ENCODE assay signal across 8 cellular contexts in the genomic region with DNA sequence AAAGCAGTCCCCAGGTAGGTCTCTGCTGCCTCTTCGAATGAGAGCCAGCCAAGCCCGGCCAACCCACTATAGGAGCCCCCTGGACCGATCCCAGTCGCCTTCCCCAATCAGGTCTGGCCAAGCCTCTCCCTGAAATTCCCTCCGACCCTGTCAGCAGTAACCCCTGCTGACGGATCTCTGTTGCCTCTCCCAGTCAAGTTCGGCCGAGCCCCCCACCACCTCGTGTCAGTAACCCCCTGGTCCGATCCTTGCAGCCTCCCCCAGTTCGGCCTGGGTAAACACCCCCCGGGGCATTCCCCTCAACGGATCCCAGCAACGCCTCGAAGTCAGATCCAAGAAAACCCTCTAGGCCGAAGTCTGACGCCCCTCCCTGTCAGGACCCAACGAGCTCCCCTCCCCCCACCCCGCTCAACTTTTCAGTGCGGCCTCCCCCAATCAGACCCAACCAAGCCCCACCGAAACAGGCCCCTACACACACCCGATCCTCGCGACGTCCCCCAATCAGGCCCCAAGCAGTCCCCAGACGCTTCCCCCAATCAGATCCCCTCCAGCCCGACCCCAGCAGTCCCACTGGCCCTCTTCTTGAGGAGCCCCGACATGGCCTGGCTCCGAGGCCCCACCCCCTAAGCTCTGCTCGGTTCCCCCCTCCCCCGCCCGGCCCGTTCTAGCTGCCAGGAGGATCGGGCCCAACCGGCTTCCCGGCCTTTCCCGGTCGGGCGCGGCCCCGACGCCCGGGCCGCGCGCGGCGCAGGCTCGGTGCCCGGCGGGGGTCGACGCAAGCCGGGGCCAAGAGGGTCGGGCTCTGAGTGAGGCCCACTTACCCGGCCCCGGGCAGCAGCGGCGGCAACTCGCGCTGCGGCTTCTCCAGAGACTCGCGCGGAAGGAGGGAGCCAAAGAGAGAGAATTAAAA. TPM values are rescaled to one million over a fixed set of nuclear protein-coding genes. Genes with fewer than 3 reads are reported as not detected.
A peak's percentile ranks its signal among the peaks of the same experiment; 100 is the strongest.
DNase-seq lines count a peak whose midpoint lies in the region; ATAC-seq and TF ChIP-seq lines count a peak whose summit lies in the region.

No MANE protein-coding gene starts in this region.

- peaks cover 67% of the 10 kb centered on the region for H3K79me2 ChIP-seq in HCT116 (ENCODE audit: insufficient read depth, low read length)

- no peak for TF ChIP-seq RAD21 in HCT116 (IDR thresholded peaks at IDR 0.05; ENCODE audit: low read depth)

- peaks cover 5 to 21% of the 10 kb centered on the region in 2 experiments; a peak in 2 of 4 replicates for H3K36me3 ChIP-seq in HCT116 (ENCODE audit: control insufficient read depth in 1 of 2, insufficient read depth in 2 of 2, low read length in 2 of 2)
- H3K36me3 ChIP-seq in ectodermal cell (ENCODE audit: control insufficient read depth, insufficient read depth, low read length): peaks cover 8% of the 10 kb centered on the region
- H3K36me3 ChIP-seq in lower lobe of right lung: peaks cover 23% of the 10 kb centered on the region

- H3K27ac ChIP-seq in HCT116 (ENCODE audit: low read depth, low read length) (peak overlapping the region; percentile 88), ectodermal cell (ENCODE audit: insufficient read depth, low read depth, low read length, poor library complexity, severe bottlenecking) (peak overlapping the region; percentile 86), lower lobe of right lung (peak overlapping the region; percentile 87)

- peak overlapping the region; percentile 93 for H3K9ac ChIP-seq in HCT116 (ENCODE audit: low read length)

- TF ChIP-seq POLR2A in HCT116 (IDR thresholded peaks at IDR 0.05; ENCODE audit: borderline replicate concordance, extremely low read depth, insufficient read depth, insufficient read length): no peak

- peak overlapping the region; percentile 78 for H3K4me2 ChIP-seq in HCT116 (ENCODE audit: low read length)

- H3K9me2 ChIP-seq in HCT116 (ENCODE audit: insufficient read depth): no peaks in the 10 kb centered on the region

- ATAC-seq in HCT116 (peak; percentile 59), lower lobe of right lung (peak; percentile 74 to 76)
- peak; percentile 69 for ATAC-seq in stimulated activated memory B cell treated with anti-CD40 and anti-IgM and Interleukin-4, amounts not matched to agents 10 μg/mL and 1 μg/mL and 100 μg/mL, for 72 hours

- peaks cover 47% of the 10 kb centered on the region for H3K36me3 Mint-ChIP-seq in activated CD4-positive, alpha-beta T cell treated with anti-CD3 and anti-CD28 coated beads, Interleukin-2, amount 10 ng/mL, durations not matched to agents 24 days and 14 days (ENCODE audit: low read depth)
- peaks cover 25% of the 10 kb centered on the region for H3K36me3 Mint-ChIP-seq in stimulated activated memory B cell treated with anti-CD40 and anti-IgM and Interleukin-4, amounts not matched to agents 10 μg/mL and 1 μg/mL and 100 μg/mL, for 72 hours

- H3K4me1 Mint-ChIP-seq in activated CD4-positive, alpha-beta T cell treated with anti-CD3 and anti-CD28 coated beads, Interleukin-2, amount 10 ng/mL, durations not matched to agents 24 days and 14 days: peaks cover 33% of the 10 kb centered on the region
- H3K4me1 Mint-ChIP-seq in stimulated activated memory B cell treated with anti-CD40 and anti-IgM and Interleukin-4, amounts not matched to agents 10 μg/mL and 1 μg/mL and 100 μg/mL, for 72 hours: peaks cover 61% of the 10 kb centered on the region

- RAD21 ChIA-PET in HCT116 (lab: Charles Lee; ENCODE audit: low non-redundant PET in 1 of 2, low total read pairs in 2 of 2, uncharacterized antibody in 2 of 2, unreplicated experiment in 2 of 2): interaction anchor here in 1 of 2 experiments (1.0 kb wide), 1 partner anchor 12 kb away, joined by 5 read pairs; no protein-coding TSS in a partner anchor

- peak overlapping the region; percentile 95 for H3K4me3 Mint-ChIP-seq in activated CD4-positive, alpha-beta T cell treated with anti-CD3 and anti-CD28 coated beads, Interleukin-2, amount 10 ng/mL, durations not matched to agents 24 days and 14 days
- peak overlapping the region; percentile 95 for H3K4me3 Mint-ChIP-seq in stimulated activated memory B cell treated with anti-CD40 and anti-IgM and Interleukin-4, amounts not matched to agents 10 μg/mL and 1 μg/mL and 100 μg/mL, for 72 hours

- no TSS peak for BruUV-seq in HCT116 (replicated peaks; lab: Mats Ljungman, UMichigan)

- H3K27ac Mint-ChIP-seq in activated CD4-positive, alpha-beta T cell treated with anti-CD3 and anti-CD28 coated beads, Interleukin-2, amount 10 ng/mL, durations not matched to agents 24 days and 14 days: peak overlapping the region; percentile 93
- H3K27ac Mint-ChIP-seq in stimulated activated memory B cell treated with anti-CD40 and anti-IgM and Interleukin-4, amounts not matched to agents 10 μg/mL and 1 μg/mL and 100 μg/mL, for 72 hours: peak overlapping the region; percentile 77

- WGBS in ectodermal cell, 2 experiments: 1% methylated on average over 63 to 65 of the region's 65 CpGs

- POLR2A ChIA-PET in GM10248 (lab: Yijun Ruan, JAX) (interaction anchor here (0.5 to 2.0 kb wide), 4 partner anchors 12 to 1155 kb away, joined by 3 to 17 read pairs (median 6); a partner anchor contains a TSS), HCT116 (lab: Charles Lee) (interaction anchor here (1.1 to 3.9 kb wide), 5 partner anchors 12 to 70 kb away, joined by 3 to 32 read pairs (median 15); a partner anchor contains a TSS)

- DNase-seq in GM10248 (ENCODE audit: extremely low spot score) (peak; percentile 77), HCT116 (ENCODE audit: low read depth, low spot score) (no peak), NAMALWA (ENCODE audit: low spot score) (peak; percentile 63), lower lobe of right lung (peak; percentile 76), SW480 (ENCODE audit: low spot score) (no peak)
- DNase-seq in activated CD4-positive, alpha-beta T cell treated with anti-CD3 and anti-CD28 coated beads, Interleukin-2, amount 10 ng/mL, durations not matched to agents 24 days and 14 days: peak; percentile 84

- H2AFZ ChIP-seq in HCT116 (ENCODE audit: low read depth, low read length, poor library complexity, severe bottlenecking): no peak overlapping the region

- intact Hi-C loops in HCT116 (cut with micrococcal nuclease) (no loop called here), lower lobe of right lung (cut with DNase I) (no loop called here)
- intact Hi-C loops in activated CD4-positive, alpha-beta T cell treated with anti-CD3 and anti-CD28 coated beads, Interleukin-2, amount 10 ng/mL, durations not matched to agents 24 days and 14 days (cut with micrococcal nuclease): loop anchor here (1.0 to 5.0 kb wide), 3 partner anchors 11 to 70 kb away; a partner anchor contains a TSS

- no peaks in the 10 kb centered on the region for H4K20me1 ChIP-seq in HCT116 (ENCODE audit: insufficient read depth)

- H3K4me3 ChIP-seq in HCT116 (replicated peaks in 1 of 2; ENCODE audit: low read depth in 1 of 2, low read length in 2 of 2) (peak overlapping the region; percentile 82 to 93), ectodermal cell (ENCODE audit: insufficient read depth, low read depth, low read length) (peak overlapping the region; percentile 65), lower lobe of right lung (peak overlapping the region; percentile 66)

- H3K9me3 ChIP-seq in HCT116 (ENCODE audit: control insufficient read depth in 1 of 2, insufficient read depth in 1 of 2, low read depth in 1 of 2, low read length in 2 of 2) (no peaks in the 10 kb centered on the region), ectodermal cell (ENCODE audit: control insufficient read depth, low read length) (no peaks in the 10 kb centered on the region), lower lobe of right lung (no peaks in the 10 kb centered on the region)

- H3K9me3 Mint-ChIP-seq in activated CD4-positive, alpha-beta T cell treated with anti-CD3 and anti-CD28 coated beads, Interleukin-2, amount 10 ng/mL, durations not matched to agents 24 days and 14 days: no peaks in the 10 kb centered on the region
- H3K9me3 Mint-ChIP-seq in stimulated activated memory B cell treated with anti-CD40 and anti-IgM and Interleukin-4, amounts not matched to agents 10 μg/mL and 1 μg/mL and 100 μg/mL, for 72 hours: no peaks in the 10 kb centered on the region

- H3K27me3 ChIP-seq in HCT116 (ENCODE audit: insufficient read depth, low read length) (no peaks in the 10 kb centered on the region), ectodermal cell (ENCODE audit: control insufficient read depth, insufficient read depth, low read length, poor library complexity, severe bottlenecking) (no peaks in the 10 kb centered on the region), lower lobe of right lung (ENCODE audit: low read depth) (no peaks in the 10 kb centered on the region)

- H3K27me3 Mint-ChIP-seq in activated CD4-positive, alpha-beta T cell treated with anti-CD3 and anti-CD28 coated beads, Interleukin-2, amount 10 ng/mL, durations not matched to agents 24 days and 14 days: no peaks in the 10 kb centered on the region
- H3K27me3 Mint-ChIP-seq in stimulated activated memory B cell treated with anti-CD40 and anti-IgM and Interleukin-4, amounts not matched to agents 10 μg/mL and 1 μg/mL and 100 μg/mL, for 72 hours: no peaks in the 10 kb centered on the region

- TF ChIP-seq CTCF in GM10248 (IDR thresholded peaks at IDR 0.05; ENCODE audit: control extremely low read depth, extremely low read depth, low read depth, missing control alignments): no peak
- TF ChIP-seq CTCF in HCT116 (IDR thresholded peaks at IDR 0.05 in 2 of 3, conservative IDR thresholded peaks at IDR 0.05 in 1 of 3; ENCODE audit: borderline replicate concordance in 1 of 3, insufficient read depth in 1 of 3, low read depth in 2 of 3, low read length in 2 of 3): no peak
- TF ChIP-seq CTCF in lower lobe of right lung (IDR thresholded peaks at IDR 0.05): no peak

- H3K4me1 ChIP-seq in HCT116 (ENCODE audit: control insufficient read depth in 1 of 2, insufficient read depth in 2 of 2, low read length in 2 of 2) (peaks cover 0 to 41% of the 10 kb centered on the region in 2 experiments; a peak in 3 of 4 replicates), ectodermal cell (ENCODE audit: control insufficient read depth, insufficient read depth, low read length) (no peaks in the 10 kb centered on the region), lower lobe of right lung (peaks cover 32% of the 10 kb centered on the region)

- CTCF ChIA-PET in GM10248 (lab: Yijun Ruan, JAX) (interaction anchor here (0.6 to 3.5 kb wide), 7 partner anchors 12 to 126 kb away, joined by 3 to 19 read pairs (median 7); a partner anchor contains a TSS), HCT116 (lab: Charles Lee) (interaction anchor here (0.6 to 3.0 kb wide), 9 partner anchors 11 to 323 kb away, joined by 3 to 17 read pairs (median 3); a partner anchor contains a TSS)

RNA-seq across cellular contexts. Expression of a gene that starts 1.8 kb away (rescaled TPM):
- total RNA-seq in HCT116 (2021; ENCODE audit: unreplicated experiment) (81.8 TPM), lower lobe of right lung (42.7 TPM)
- polyA plus RNA-seq in HCT116 (2012): 57.5 and 67.0 TPM in 2 replicates
- 153 and 163 TPM in 2 replicates for total RNA-seq in activated CD4-positive, alpha-beta T cell treated with anti-CD3 and anti-CD28 coated beads, Interleukin-2, amount 10 ng/mL, durations not matched to agents 24 days and 14 days
- polyA plus RNA-seq in ectodermal cell (2013, experiment 1 of 4): 94.7 TPM
- 90.7 TPM for polyA plus RNA-seq in ectodermal cell (2013, experiment 2 of 4)
- polyA plus RNA-seq in ectodermal cell (2013, experiment 3 of 4): 66.9 TPM
- polyA plus RNA-seq in ectodermal cell (2013, experiment 4 of 4): 78.1 TPM

RNA-seq across cellular contexts. Expression of a gene that starts 12.6 kb away (rescaled TPM):
- total RNA-seq in HCT116 (2021; ENCODE audit: unreplicated experiment) (155 TPM), lower lobe of right lung (154 TPM)
- 139 and 185 TPM in 2 replicates for polyA plus RNA-seq in HCT116 (2012)
- total RNA-seq in activated CD4-positive, alpha-beta T cell treated with anti-CD3 and anti-CD28 coated beads, Interleukin-2, amount 10 ng/mL, durations not matched to agents 24 days and 14 days: 216 and 218 TPM in 2 replicates
- 160 TPM for polyA plus RNA-seq in ectodermal cell (2013, experiment 1 of 4)
- 155 TPM for polyA plus RNA-seq in ectodermal cell (2013, experiment 2 of 4)
- 139 TPM for polyA plus RNA-seq in ectodermal cell (2013, experiment 3 of 4)
- 150 TPM for polyA plus RNA-seq in ectodermal cell (2013, experiment 4 of 4)

RNA-seq across cellular contexts. Expression of a gene that starts 15.4 kb away (rescaled TPM):
- total RNA-seq in HCT116 (2021; ENCODE audit: unreplicated experiment) (77.6 TPM), lower lobe of right lung (57.5 TPM)
- 93.6 and 98.0 TPM in 2 replicates for polyA plus RNA-seq in HCT116 (2012)
- total RNA-seq in activated CD4-positive, alpha-beta T cell treated with anti-CD3 and anti-CD28 coated beads, Interleukin-2, amount 10 ng/mL, durations not matched to agents 24 days and 14 days: 64.6 and 67.3 TPM in 2 replicates
- polyA plus RNA-seq in ectodermal cell (2013, experiment 1 of 4): 111 TPM
- 102 TPM for polyA plus RNA-seq in ectodermal cell (2013, experiment 2 of 4)
- polyA plus RNA-seq in ectodermal cell (2013, experiment 3 of 4): 90.1 TPM
- polyA plus RNA-seq in ectodermal cell (2013, experiment 4 of 4): 99.6 TPM

RNA-seq across cellular contexts. Expression of a gene that starts 25.5 kb away (rescaled TPM):
- total RNA-seq in HCT116 (2021; ENCODE audit: unreplicated experiment) (14.0 TPM), lower lobe of right lung (6.0 TPM)
- polyA plus RNA-seq in HCT116 (2012): 10.7 and 12.5 TPM in 2 replicates
- total RNA-seq in activated CD4-positive, alpha-beta T cell treated with anti-CD3 and anti-CD28 coated beads, Interleukin-2, amount 10 ng/mL, durations not matched to agents 24 days and 14 days: 12.4 and 12.9 TPM in 2 replicates
- polyA plus RNA-seq in ectodermal cell (2013, experiment 1 of 4): 17.6 TPM
- 20.1 TPM for polyA plus RNA-seq in ectodermal cell (2013, experiment 2 of 4)
- 17.4 TPM for polyA plus RNA-seq in ectodermal cell (2013, experiment 3 of 4)
- 20.6 TPM for polyA plus RNA-seq in ectodermal cell (2013, experiment 4 of 4)

RNA-seq across cellular contexts. Expression of a gene that starts 29.7 kb away (rescaled TPM):
- total RNA-seq in HCT116 (2021; ENCODE audit: unreplicated experiment): 0.10 TPM
- polyA plus RNA-seq in HCT116 (2012): 0.10 and 0.12 TPM in 2 replicates
- total RNA-seq in activated CD4-positive, alpha-beta T cell treated with anti-CD3 and anti-CD28 coated beads, Interleukin-2, amount 10 ng/mL, durations not matched to agents 24 days and 14 days: not detected in 2 replicates
- polyA plus RNA-seq in ectodermal cell (2013, experiment 1 of 4): not detected
- polyA plus RNA-seq in ectodermal cell (2013, experiment 2 of 4): not detected
- 0.37 TPM for polyA plus RNA-seq in ectodermal cell (2013, experiment 3 of 4)
- 0.57 TPM for polyA plus RNA-seq in ectodermal cell (2013, experiment 4 of 4)
- total RNA-seq in lower lobe of right lung: not detected

Comparison
In these comparisons a context has a peak if more than half of its experiments do, and no peak if none do; other contexts are left out.
1. DNase-seq: peak in GM10248 (single experiment), NAMALWA (single experiment), activated CD4-positive, alpha-beta T cell treated with anti-CD3 and anti-CD28 coated beads, Interleukin-2, amount 10 ng/mL, durations not matched to agents 24 days and 14 days (single experiment) and lower lobe of right lung (single experiment); none in HCT116 (single experiment) and SW480 (single experiment).
2. Peak in every context shown above with its lines, with median percentiles within 50 percentile points of each other: ATAC-seq, H3K27ac ChIP-seq and H3K4me3 ChIP-seq.